16 cellular contexts compared by ENCODE assay signal in the genomic region with DNA sequence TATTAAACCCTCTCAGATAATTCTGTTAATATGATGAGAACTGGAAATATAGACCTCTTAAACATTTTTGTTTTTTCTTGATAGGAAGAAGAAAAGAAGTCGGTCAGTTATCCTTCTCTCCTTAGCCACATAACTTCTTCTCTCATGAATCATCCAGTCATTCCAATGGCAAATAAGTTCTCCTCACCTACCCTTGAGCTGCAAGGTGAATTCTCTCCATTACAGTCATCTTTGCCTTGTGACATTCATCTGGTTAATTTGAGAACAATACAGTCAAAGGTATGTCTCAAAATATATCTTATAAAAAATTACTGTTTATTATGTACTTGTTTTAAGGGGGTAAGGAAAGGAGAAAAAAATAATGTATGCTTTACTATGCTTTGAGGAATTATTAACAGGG.
"Had no signal": no experiment of that assay in that cellular context is flagged by ENCODE, and none has a peak within 500 bp of the region (broad histone marks: within the 10 kb centered on the region; RNA-seq: fewer than 3 reads in every experiment).

No MANE protein-coding gene starts in this region.

- H3K4me3 Mint-ChIP-seq: activated naive CD8-positive, alpha-beta T cell treated with anti-CD3 and anti-CD28 coated beads, Interleukin-2, amount 10 ng/mL, durations not matched to agents 7 days and 5 days; dendritic cell treated with granulocyte-macrophage colony-stimulating factor and Interleukin-4, amounts not matched to agents 40 ng/mL and 50 ng/mL, for 4 days; nephron; stimulated activated naive B cell treated with anti-CD40 and anti-IgM and Interleukin-4, amounts not matched to agents 10 μg/mL and 1 μg/mL and 100 μg/mL, for 72 hours had no signal

- H3K27me3 ChIP-seq: tibial nerve had no signal

- H3K9me3 ChIP-seq: mucosa of descending colon, prostate gland, tibial nerve had no signal

- H3K36me3 ChIP-seq: prostate gland had no signal

- DNase-seq: activated CD4-positive, alpha-beta T cell treated with anti-CD3 and anti-CD28 coated beads, Interleukin-2, amount 50 U/mL, for 1 hour; activated CD4-positive, CD25-positive, alpha-beta regulatory T cell; activated naive CD8-positive, alpha-beta T cell treated with anti-CD3 and anti-CD28 coated beads, Interleukin-2, amount 10 ng/mL, durations not matched to agents 7 days and 5 days; activated T-cell treated with anti-CD3 and anti-CD28 coated beads for 4 hours; central memory CD4-positive, alpha-beta T cell; effector memory CD8-positive, alpha-beta T cell; glutamatergic neuron; mucosa of descending colon; stimulated activated CD4-positive, alpha-beta T cell treated with anti-CD3 and anti-CD28 coated beads, Interleukin-2, amount 100 ng/mL, for 24 hours; stimulated activated naive B cell treated with anti-CD40 and anti-IgM and Interleukin-4, amounts not matched to agents 10 μg/mL and 1 μg/mL and 100 μg/mL, for 72 hours; T-helper 2 cell had no signal

- H3K4me3 ChIP-seq: mucosa of descending colon, prostate gland, tibial nerve had no signal

- H3K27ac Mint-ChIP-seq: activated naive CD8-positive, alpha-beta T cell treated with anti-CD3 and anti-CD28 coated beads, Interleukin-2, amount 10 ng/mL, durations not matched to agents 7 days and 5 days; dendritic cell treated with granulocyte-macrophage colony-stimulating factor and Interleukin-4, amounts not matched to agents 40 ng/mL and 50 ng/mL, for 4 days; nephron; stimulated activated naive B cell treated with anti-CD40 and anti-IgM and Interleukin-4, amounts not matched to agents 10 μg/mL and 1 μg/mL and 100 μg/mL, for 72 hours had no signal

- H3K27me3 Mint-ChIP-seq: activated naive CD8-positive, alpha-beta T cell treated with anti-CD3 and anti-CD28 coated beads, Interleukin-2, amount 10 ng/mL, durations not matched to agents 7 days and 5 days; dendritic cell treated with granulocyte-macrophage colony-stimulating factor and Interleukin-4, amounts not matched to agents 40 ng/mL and 50 ng/mL, for 4 days; effector memory CD8-positive, alpha-beta T cell; stimulated activated naive B cell treated with anti-CD40 and anti-IgM and Interleukin-4, amounts not matched to agents 10 μg/mL and 1 μg/mL and 100 μg/mL, for 72 hours had no signal

- H3K4me1 ChIP-seq: prostate gland, tibial nerve had no signal

- ATAC-seq: effector memory CD8-positive, alpha-beta T cell; mucosa of descending colon; sciatic nerve; stimulated activated naive B cell treated with anti-CD40 and anti-IgM and Interleukin-4, amounts not matched to agents 10 μg/mL and 1 μg/mL and 100 μg/mL, for 72 hours had no signal

- H3K9me3 Mint-ChIP-seq: activated naive CD8-positive, alpha-beta T cell treated with anti-CD3 and anti-CD28 coated beads, Interleukin-2, amount 10 ng/mL, durations not matched to agents 7 days and 5 days; dendritic cell treated with granulocyte-macrophage colony-stimulating factor and Interleukin-4, amounts not matched to agents 40 ng/mL and 50 ng/mL, for 4 days; effector memory CD8-positive, alpha-beta T cell; nephron; stimulated activated naive B cell treated with anti-CD40 and anti-IgM and Interleukin-4, amounts not matched to agents 10 μg/mL and 1 μg/mL and 100 μg/mL, for 72 hours had no signal

- H3K27ac ChIP-seq: prostate gland, tibial nerve had no signal
